Comparison of ENCODE assay signal across 8 cellular contexts in the genomic region with DNA sequence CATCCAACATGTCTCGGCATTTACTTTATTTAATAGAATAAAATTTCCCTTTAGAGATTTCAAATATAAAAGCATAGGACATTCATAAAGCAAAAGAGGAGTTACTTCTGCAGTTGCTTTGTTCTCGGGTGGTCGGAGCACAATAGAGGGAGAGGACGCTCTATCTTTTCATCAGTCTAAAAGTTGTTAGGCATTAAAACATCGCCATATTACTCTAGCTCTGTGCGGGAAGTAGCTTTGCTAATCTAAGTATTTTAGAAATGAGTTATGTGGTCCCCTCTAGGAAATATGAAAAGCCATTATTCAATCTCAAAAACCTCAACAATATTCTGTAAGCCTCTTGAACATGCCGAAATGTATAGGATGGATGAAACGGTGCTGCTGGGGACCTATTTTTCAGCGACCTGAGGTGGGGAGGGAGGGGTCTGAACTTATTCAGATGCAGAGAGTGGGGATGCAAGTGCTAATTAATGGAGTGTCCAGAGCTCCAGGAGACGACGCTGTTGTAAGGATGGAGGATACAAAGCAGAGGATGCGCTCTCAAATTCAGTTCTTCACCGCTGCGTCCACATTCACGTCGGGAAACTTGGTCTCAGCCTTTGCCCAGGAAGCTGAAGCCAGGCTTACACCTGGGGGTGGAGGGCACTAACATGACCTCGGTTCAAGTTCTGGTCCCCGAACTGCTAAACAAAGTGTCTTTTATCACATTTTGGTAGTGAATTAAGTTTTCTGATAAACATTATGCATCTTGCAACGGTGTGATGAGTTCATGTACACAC. TPM values are rescaled to one million over a fixed set of nuclear protein-coding genes. Genes with fewer than 3 reads are reported as not detected.
A peak's percentile ranks its signal among the peaks of the same experiment; 100 is the strongest.
DNase-seq lines count a peak whose midpoint lies in the region; TF ChIP-seq lines count a peak whose summit lies in the region.

No MANE protein-coding gene starts in this region.

- DNase-seq in DMS 273 (lab: John Stamatoyannopoulos, UW; ENCODE audit: unreplicated experiment) (peak; percentile 81), H4 (ENCODE audit: low spot score) (peak; percentile 39), NCI-H524 treated with DMSO at 0.1 percent for 48 hours (lab: John Stamatoyannopoulos, UW) (peak; percentile 58), MCF 10A (ENCODE audit: unreplicated experiment) (no peak), myocyte (ENCODE audit: low read depth) (peak; percentile 60), NCI-H1436 treated with DMSO at 0.1 percent for 48 hours (lab: John Stamatoyannopoulos, UW) (no peak), NCI-H2196 (lab: John Stamatoyannopoulos, UW; ENCODE audit: unreplicated experiment) (no peak)
- no peak for DNase-seq in stimulated activated CD8-positive, alpha-beta memory T cell treated with anti-CD3 and anti-CD28 coated beads, Interleukin-4, amount 100 ng/mL, for 48 hours

- no peaks in the 10 kb centered on the region for H3K9me3 Mint-ChIP-seq in MCF 10A (ENCODE audit: unreplicated experiment)

- no TSS peak for BruUV-seq in MCF 10A (replicated peaks; lab: Mats Ljungman, UMichigan)

- peak overlapping the region; percentile 71 for H3K27ac Mint-ChIP-seq in MCF 10A (ENCODE audit: low read depth, unreplicated experiment)

- TF ChIP-seq CTCF in MCF 10A (IDR thresholded peaks at IDR 0.05; ENCODE audit: unreplicated experiment), result no peak

- H3K36me3 Mint-ChIP-seq in MCF 10A (ENCODE audit: insufficient read depth, unreplicated experiment), result peaks cover 7% of the 10 kb centered on the region

- peaks cover 12% of the 10 kb centered on the region for H3K4me1 Mint-ChIP-seq in MCF 10A (ENCODE audit: insufficient read depth, unreplicated experiment)

- POLR2A ChIA-PET in MCF 10A (lab: Yijun Ruan, JAX), result interaction anchor here (4.7 kb wide), 1 partner anchor 17 kb away, joined by 43 read pairs; a partner anchor contains a TSS

- CTCF ChIA-PET in MCF 10A (lab: Yijun Ruan, JAX), result interaction anchor here (0.6 to 2.3 kb wide), 2 partner anchors 11 to 15 kb away, joined by 4 to 13 read pairs; a partner anchor contains a TSS

- intact Hi-C loops in MCF 10A (cut with micrococcal nuclease), result no loop called here

- no peaks in the 10 kb centered on the region for H3K27me3 Mint-ChIP-seq in MCF 10A (ENCODE audit: insufficient read depth, unreplicated experiment)

- peak overlapping the region; percentile 75 for H3K4me3 Mint-ChIP-seq in MCF 10A (ENCODE audit: unreplicated experiment)

RNA-seq across cellular contexts. Expression of a gene that starts 6.3 kb away (rescaled TPM):
- 167 and 185 TPM in 2 replicates for total RNA-seq in H4 (2014; rRNA removed; shearing (Covaris generic))
- total RNA-seq in MCF 10A (2022), result 2.7 and 2.8 TPM in 2 replicates
- 17.8 and 27.7 TPM in 2 replicates for total RNA-seq in myocyte
- polyA plus RNA-seq in myocyte (2012), result 10.6 TPM

RNA-seq across cellular contexts. Expression of a gene that starts 16.2 kb away (rescaled TPM):
- 91.9 and 97.3 TPM in 2 replicates for total RNA-seq in H4 (2014; rRNA removed; shearing (Covaris generic))
- total RNA-seq in MCF 10A (2022), result 74.4 and 93.2 TPM in 2 replicates
- 48.5 and 60.2 TPM in 2 replicates for total RNA-seq in myocyte
- polyA plus RNA-seq in myocyte (2012), result 37.0 TPM

Comparison
In these comparisons a context has a peak if more than half of its experiments do, and no peak if none do; other contexts are left out.
1. DNase-seq: peak in DMS 273 (single experiment), H4 (single experiment), NCI-H524 treated with DMSO at 0.1 percent for 48 hours (single experiment) and myocyte (single experiment); none in MCF 10A (single experiment), NCI-H1436 treated with DMSO at 0.1 percent for 48 hours (single experiment), stimulated activated CD8-positive, alpha-beta memory T cell treated with anti-CD3 and anti-CD28 coated beads, Interleukin-4, amount 100 ng/mL, for 48 hours (single experiment) and NCI-H2196 (single experiment).